ENCODE assay signal across 1 cellular context in genomic region chr20:36064661-36065426, GRCh38.
TF ChIP-seq lines count a peak whose summit lies in the region.

No MANE protein-coding gene starts in this region.

TF ChIP-seq in WTC11, 78 proteins besides CTCF, POLR2A, EP300 and RAD21 (continued from another document):
- TF ChIP-seq, protein P1, sequence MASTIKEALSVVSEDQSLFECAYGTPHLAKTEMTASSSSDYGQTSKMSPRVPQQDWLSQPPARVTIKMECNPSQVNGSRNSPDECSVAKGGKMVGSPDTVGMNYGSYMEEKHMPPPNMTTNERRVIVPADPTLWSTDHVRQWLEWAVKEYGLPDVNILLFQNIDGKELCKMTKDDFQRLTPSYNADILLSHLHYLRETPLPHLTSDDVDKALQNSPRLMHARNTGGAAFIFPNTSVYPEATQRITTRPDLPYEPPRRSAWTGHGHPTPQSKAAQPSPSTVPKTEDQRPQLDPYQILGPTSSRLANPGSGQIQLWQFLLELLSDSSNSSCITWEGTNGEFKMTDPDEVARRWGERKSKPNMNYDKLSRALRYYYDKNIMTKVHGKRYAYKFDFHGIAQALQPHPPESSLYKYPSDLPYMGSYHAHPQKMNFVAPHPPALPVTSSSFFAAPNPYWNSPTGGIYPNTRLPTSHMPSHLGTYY (CRISPR knock-in tag; IDR thresholded peaks at IDR 0.05), result no peak
- TF ChIP-seq, protein P2, sequence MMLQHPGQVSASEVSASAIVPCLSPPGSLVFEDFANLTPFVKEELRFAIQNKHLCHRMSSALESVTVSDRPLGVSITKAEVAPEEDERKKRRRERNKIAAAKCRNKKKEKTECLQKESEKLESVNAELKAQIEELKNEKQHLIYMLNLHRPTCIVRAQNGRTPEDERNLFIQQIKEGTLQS (CRISPR knock-in tag; conservative IDR thresholded peaks at IDR 0.05), result no peak
- TF ChIP-seq GABPB1 (CRISPR knock-in tag; IDR thresholded peaks at IDR 0.05), result peak; percentile 31
- 0 out of 2 replicates have a peak, but pooled peaks have one; percentile 17 for TF ChIP-seq ATF1 (CRISPR knock-in tag; IDR thresholded peaks at IDR 0.05)
- no peak for TF ChIP-seq SOX15 (CRISPR knock-in tag; IDR thresholded peaks at IDR 0.05)
- TF ChIP-seq HMGXB4 (CRISPR knock-in tag; IDR thresholded peaks at IDR 0.05), result 0 out of 2 replicates have a peak, but pooled peaks have one; percentile 10
- TF ChIP-seq, protein P3, sequence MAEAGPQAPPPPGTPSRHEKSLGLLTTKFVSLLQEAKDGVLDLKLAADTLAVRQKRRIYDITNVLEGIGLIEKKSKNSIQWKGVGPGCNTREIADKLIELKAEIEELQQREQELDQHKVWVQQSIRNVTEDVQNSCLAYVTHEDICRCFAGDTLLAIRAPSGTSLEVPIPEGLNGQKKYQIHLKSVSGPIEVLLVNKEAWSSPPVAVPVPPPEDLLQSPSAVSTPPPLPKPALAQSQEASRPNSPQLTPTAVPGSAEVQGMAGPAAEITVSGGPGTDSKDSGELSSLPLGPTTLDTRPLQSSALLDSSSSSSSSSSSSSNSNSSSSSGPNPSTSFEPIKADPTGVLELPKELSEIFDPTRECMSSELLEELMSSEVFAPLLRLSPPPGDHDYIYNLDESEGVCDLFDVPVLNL (CRISPR knock-in tag; IDR thresholded peaks at IDR 0.05; ENCODE audit: borderline replicate concordance, low read depth), result 0 out of 2 replicates have a peak, but pooled peaks have one; percentile 64
- no peak for TF ChIP-seq NR2C2 (CRISPR knock-in tag; IDR thresholded peaks at IDR 0.05)
- TF ChIP-seq NFE2L1 (CRISPR knock-in tag; IDR thresholded peaks at IDR 0.05), result no peak
- no peak for TF ChIP-seq CBFB (CRISPR knock-in tag; IDR thresholded peaks at IDR 0.05; ENCODE audit: low read depth)
- TF ChIP-seq USF1 (CRISPR knock-in tag; IDR thresholded peaks at IDR 0.05), result no peak
- TF ChIP-seq MLX (CRISPR knock-in tag; IDR thresholded peaks at IDR 0.05), result no peak
- TF ChIP-seq ZNF416 (CRISPR knock-in tag; IDR thresholded peaks at IDR 0.05), result no peak
- no peak for TF ChIP-seq ZNF121 (CRISPR knock-in tag; IDR thresholded peaks at IDR 0.05)
- no peak for TF ChIP-seq ZNF219 (CRISPR knock-in tag; IDR thresholded peaks at IDR 0.05; ENCODE audit: borderline replicate concordance)
- no peak for TF ChIP-seq ZNF512 (CRISPR knock-in tag; IDR thresholded peaks at IDR 0.05; ENCODE audit: borderline replicate concordance)
- no peak for TF ChIP-seq RELA (CRISPR knock-in tag; IDR thresholded peaks at IDR 0.05; ENCODE audit: borderline replicate concordance)
- TF ChIP-seq PREB (CRISPR knock-in tag; IDR thresholded peaks at IDR 0.05; ENCODE audit: borderline replicate concordance), result no peak
- TF ChIP-seq E2F5 (CRISPR knock-in tag; IDR thresholded peaks at IDR 0.05), result peak; percentile 88
- no peak for TF ChIP-seq E2F1 (CRISPR knock-in tag; IDR thresholded peaks at IDR 0.05)
- TF ChIP-seq JAZF1 (CRISPR knock-in tag; IDR thresholded peaks at IDR 0.05), result no peak
- no peak for TF ChIP-seq NR3C1 (CRISPR knock-in tag; conservative IDR thresholded peaks at IDR 0.05; ENCODE audit: low read depth)
- TF ChIP-seq ZNF232 (CRISPR knock-in tag; IDR thresholded peaks at IDR 0.05), result 0 out of 2 replicates have a peak, but pooled peaks have one; percentile 64
- TF ChIP-seq ZNF317 (CRISPR knock-in tag; IDR thresholded peaks at IDR 0.05; ENCODE audit: borderline replicate concordance, low read depth), result no peak
- no peak for TF ChIP-seq ZNF425 (CRISPR knock-in tag; conservative IDR thresholded peaks at IDR 0.05)
- TF ChIP-seq NFYB (CRISPR knock-in tag; conservative IDR thresholded peaks at IDR 0.05; ENCODE audit: low read depth), result no peak
